In genomic region chr13:32309812-32310706, GRCh38 we compare ENCODE assay signal across 8 cellular contexts. TPM values are rescaled to one million over a fixed set of nuclear protein-coding genes. Genes with fewer than 3 reads are reported as not detected.
DNase-seq lines count a peak whose midpoint lies in the region; ATAC-seq and TF ChIP-seq lines count a peak whose summit lies in the region.

No MANE protein-coding gene starts in this region.

- TF ChIP-seq POLR2A in Peyer's patch (IDR thresholded peaks at IDR 0.05) (no peak), transverse colon (IDR thresholded peaks at IDR 0.05) (no peak)

- H3K36me3 ChIP-seq in CD8-positive, alpha-beta memory T cell (ENCODE audit: insufficient read depth, low read length) = no peaks in the 10 kb centered on the region
- H3K36me3 ChIP-seq in Peyer's patch (no peaks in the 10 kb centered on the region), colonic mucosa (no peaks in the 10 kb centered on the region), lung (ENCODE audit: control insufficient read depth in 2 of 2, insufficient read depth in 2 of 2, low read length in 2 of 2) (no peaks in the 10 kb centered on the region), transverse colon (no peaks in the 10 kb centered on the region)

- peak; percentile 77 for ATAC-seq in GM18867 (IDR thresholded peaks at IDR 0.05; ENCODE audit: unreplicated experiment)
- ATAC-seq in HG03354 (IDR thresholded peaks at IDR 0.05; ENCODE audit: poor library complexity, severe bottlenecking, unreplicated experiment) = peak; percentile 65
- peak; percentile 73 for ATAC-seq in lung (ENCODE audit: insufficient read depth, low FRiP score)

- H3K27ac Mint-ChIP-seq in CD8-positive, alpha-beta memory T cell = peak overlapping the region in 4 of 8 donors; percentile 23 to 32 (median 30)
- H3K27ac Mint-ChIP-seq in activated T-helper 2 cell treated with anti-CD3 and anti-CD28 coated beads, Interferon-gamma antibody, Interleukin-2, Interleukin-4, amounts not matched to agents 10 μg/mL and 5 μg/mL and 100 μg/mL, durations not matched to agents 14 hours and 24 hours and 36 hours = no peak overlapping the region

- no peaks in the 10 kb centered on the region for H3K9me3 ChIP-seq in CD8-positive, alpha-beta memory T cell (ENCODE audit: low read length)
- H3K9me3 ChIP-seq in Peyer's patch = no peaks in the 10 kb centered on the region
- H3K9me3 ChIP-seq in colonic mucosa = no peaks in the 10 kb centered on the region
- H3K9me3 ChIP-seq in lung (ENCODE audit: control insufficient read depth in 2 of 2, insufficient read depth in 1 of 2, low read length in 1 of 2) = no peaks in the 10 kb centered on the region
- no peaks in the 10 kb centered on the region for H3K9me3 ChIP-seq in transverse colon

- peak overlapping the region in 5 of 7 donors; percentile 7 to 37 (median 27) for H3K4me3 Mint-ChIP-seq in CD8-positive, alpha-beta memory T cell
- no peak overlapping the region for H3K4me3 Mint-ChIP-seq in activated T-helper 2 cell treated with anti-CD3 and anti-CD28 coated beads, Interferon-gamma antibody, Interleukin-2, Interleukin-4, amounts not matched to agents 10 μg/mL and 5 μg/mL and 100 μg/mL, durations not matched to agents 14 hours and 24 hours and 36 hours (ENCODE audit: low read depth)

- H3K9ac ChIP-seq in colonic mucosa (ENCODE audit: low read depth in 2 of 2, low read length in 2 of 2) = peak overlapping the region in 1 of 2 donors; percentile 9

- peak; percentile 58 to 93 (median 79) for TF ChIP-seq CTCF in Peyer's patch (IDR thresholded peaks at IDR 0.05)
- peak; percentile 70 for TF ChIP-seq CTCF in colonic mucosa (IDR thresholded peaks at IDR 0.05)
- TF ChIP-seq CTCF in lung (IDR thresholded peaks at IDR 0.05; ENCODE audit: control extremely low read depth, extremely low read depth) = peak; percentile 70
- TF ChIP-seq CTCF in transverse colon (IDR thresholded peaks at IDR 0.05) = peak; percentile 69 to 88 (median 72)

- DNase-seq in CD8-positive, alpha-beta memory T cell = peak in 2 of 5 donors; percentile 40 to 46
- DNase-seq in Peyer's patch (no peak), colonic mucosa (peak; percentile 30), lung (ENCODE audit: low spot score) (no peak), transverse colon (peak; percentile 12)
- DNase-seq in activated T-helper 2 cell treated with anti-CD3 and anti-CD28 coated beads, Interferon-gamma antibody, Interleukin-2, Interleukin-4, amounts not matched to agents 10 μg/mL and 5 μg/mL and 100 μg/mL, durations not matched to agents 14 hours and 24 hours and 36 hours (ENCODE audit: low spot score) = no peak

- H3K27me3 Mint-ChIP-seq in CD8-positive, alpha-beta memory T cell = peaks cover 4 to 5% of the 10 kb centered on the region in 2 donors
- H3K27me3 Mint-ChIP-seq in activated T-helper 2 cell treated with anti-CD3 and anti-CD28 coated beads, Interferon-gamma antibody, Interleukin-2, Interleukin-4, amounts not matched to agents 10 μg/mL and 5 μg/mL and 100 μg/mL, durations not matched to agents 14 hours and 24 hours and 36 hours (ENCODE audit: low read depth) = peaks cover 6% of the 10 kb centered on the region

- CTCF ChIA-PET in CD8-positive, alpha-beta memory T cell (lab: Charles Lee) = interaction anchor here (0.8 to 1.2 kb wide), 3 partner anchors 42 to 400 kb away, joined by 3 to 5 read pairs (median 3); no protein-coding TSS in a partner anchor

- H3K4me3 ChIP-seq in CD8-positive, alpha-beta memory T cell (ENCODE audit: low read length) = no peak overlapping the region
- H3K4me3 ChIP-seq in Peyer's patch = peak overlapping the region in 1 of 4 donors; percentile 33
- H3K4me3 ChIP-seq in colonic mucosa = no peak overlapping the region
- no peak overlapping the region for H3K4me3 ChIP-seq in lung
- H3K4me3 ChIP-seq in transverse colon = peak overlapping the region in 2 of 4 donors; percentile 2 to 40

- intact Hi-C loops in colonic mucosa (cut with DNase I) = loop anchor here (5.0 kb wide), 3 partner anchors 63 to 398 kb away; no protein-coding TSS in a partner anchor
- intact Hi-C loops in transverse colon (cut with DNase I; ENCODE audit: low total_unique reads) = loop anchor here (2.0 to 5.0 kb wide), 2 partner anchors 283 to 401 kb away; no protein-coding TSS in a partner anchor
- intact Hi-C loops in activated T-helper 2 cell treated with anti-CD3 and anti-CD28 coated beads, Interferon-gamma antibody, Interleukin-2, Interleukin-4, amounts not matched to agents 10 μg/mL and 5 μg/mL and 100 μg/mL, durations not matched to agents 14 hours and 24 hours and 36 hours (cut with micrococcal nuclease) = loop anchor here (1.0 to 10.0 kb wide), 4 partner anchors 64 to 400 kb away; no protein-coding TSS in a partner anchor

- H3K4me1 Mint-ChIP-seq in CD8-positive, alpha-beta memory T cell = peaks cover 14 to 27% (median 25%) of the 10 kb centered on the region in 3 donors
- peaks cover 30% of the 10 kb centered on the region for H3K4me1 Mint-ChIP-seq in activated T-helper 2 cell treated with anti-CD3 and anti-CD28 coated beads, Interferon-gamma antibody, Interleukin-2, Interleukin-4, amounts not matched to agents 10 μg/mL and 5 μg/mL and 100 μg/mL, durations not matched to agents 14 hours and 24 hours and 36 hours (ENCODE audit: low read depth)

- H3K27me3 ChIP-seq in CD8-positive, alpha-beta memory T cell (ENCODE audit: insufficient read depth, low read length, poor library complexity, severe bottlenecking) = no peaks in the 10 kb centered on the region
- no peaks in the 10 kb centered on the region for H3K27me3 ChIP-seq in Peyer's patch
- H3K27me3 ChIP-seq in colonic mucosa = no peaks in the 10 kb centered on the region
- no peaks in the 10 kb centered on the region for H3K27me3 ChIP-seq in lung (ENCODE audit: control insufficient read depth, insufficient read depth)
- no peaks in the 10 kb centered on the region for H3K27me3 ChIP-seq in transverse colon

- in situ Hi-C loops in transverse colon (cut with MboI; ENCODE audit: low pct_ligation_motif_present in 1 of 4, low pct_unique_long_range_greater_than_20kb in 1 of 4, low sequenced_read_pairs in 3 of 4) = loop anchor here (10.0 to 25.0 kb wide), 4 partner anchors 285 to 398 kb away; no protein-coding TSS in a partner anchor

- 32 to 37% methylated on average over 19 of the region's 19 CpGs for WGBS in lung, 2 donors
- 33 to 36% methylated on average over 14 to 19 of the region's 19 CpGs for WGBS in transverse colon (ENCODE audit: low coverage in 1 of 2), 2 donors

- H3K9me3 Mint-ChIP-seq in CD8-positive, alpha-beta memory T cell = no peaks in the 10 kb centered on the region
- H3K9me3 Mint-ChIP-seq in activated T-helper 2 cell treated with anti-CD3 and anti-CD28 coated beads, Interferon-gamma antibody, Interleukin-2, Interleukin-4, amounts not matched to agents 10 μg/mL and 5 μg/mL and 100 μg/mL, durations not matched to agents 14 hours and 24 hours and 36 hours = no peaks in the 10 kb centered on the region

- POLR2A ChIA-PET in CD8-positive, alpha-beta memory T cell (lab: Charles Lee) = no interaction called here

- peaks cover 0 to 4% (median 0%) of the 10 kb centered on the region in 3 donors for H3K36me3 Mint-ChIP-seq in CD8-positive, alpha-beta memory T cell
- no peaks in the 10 kb centered on the region for H3K36me3 Mint-ChIP-seq in activated T-helper 2 cell treated with anti-CD3 and anti-CD28 coated beads, Interferon-gamma antibody, Interleukin-2, Interleukin-4, amounts not matched to agents 10 μg/mL and 5 μg/mL and 100 μg/mL, durations not matched to agents 14 hours and 24 hours and 36 hours (ENCODE audit: low read depth)

- no peak for TF ChIP-seq EP300 in transverse colon (IDR thresholded peaks at IDR 0.05; ENCODE audit: low read depth)

- peaks cover 15% of the 10 kb centered on the region for H3K4me1 ChIP-seq in CD8-positive, alpha-beta memory T cell (ENCODE audit: insufficient read depth, low read length)
- H3K4me1 ChIP-seq in Peyer's patch (peaks cover 0 to under 1% (median 0%) of the 10 kb centered on the region in 4 donors), colonic mucosa (no peaks in the 10 kb centered on the region), lung (ENCODE audit: control insufficient read depth in 2 of 2, insufficient read depth in 2 of 2, low read length in 2 of 2) (peaks cover 0 to 2% of the 10 kb centered on the region in 2 donors), transverse colon (peaks cover 0 to 14% (median 8%) of the 10 kb centered on the region in 4 donors)

- H3K27ac ChIP-seq in CD8-positive, alpha-beta memory T cell (ENCODE audit: low read depth, low read length) = no peak overlapping the region
- H3K27ac ChIP-seq in Peyer's patch (peak overlapping the region in 1 of 4 donors; percentile 35), colonic mucosa (no peak overlapping the region), lung (ENCODE audit: low read depth in 1 of 2, low read length in 1 of 2) (peak overlapping the region in 1 of 2 donors; percentile 58), transverse colon (peak overlapping the region in 3 of 4 donors; percentile 23 to 43 (median 35))

RNA-seq across cellular contexts. Expression of gene ZAR1L, which starts 5.1 kb away (rescaled TPM):
- total RNA-seq in CD8-positive, alpha-beta memory T cell = not detected
- polyA plus RNA-seq in CD8-positive, alpha-beta memory T cell = not detected
- total RNA-seq in Peyer's patch (not detected), colonic mucosa (not detected), lung (not detected), transverse colon (not detected)
- polyA plus RNA-seq in lung = not detected
- total RNA-seq in activated T-helper 2 cell treated with anti-CD3 and anti-CD28 coated beads, Interferon-gamma antibody, Interleukin-2, Interleukin-4, amounts not matched to agents 10 μg/mL and 5 μg/mL and 100 μg/mL, durations not matched to agents 14 hours and 24 hours and 36 hours = not detected in 2 replicates

RNA-seq across cellular contexts. Expression of gene BRCA2, which starts 5.2 kb away (rescaled TPM):
- 10 to 100 TPM; 12.6 to 14.2 TPM for total RNA-seq in CD8-positive, alpha-beta memory T cell
- polyA plus RNA-seq in CD8-positive, alpha-beta memory T cell = 1.3 TPM
- total RNA-seq in Peyer's patch = 10 to 100 TPM in 1 of 4 donors, 1 to 10 TPM in 3; 1.7 to 12.4 (median 2.7) TPM
- 10 to 100 TPM in 1 of 2 donors, 1 to 10 TPM in 1; 4.8 to 12.1 TPM for total RNA-seq in colonic mucosa
- total RNA-seq in lung = 10 to 100 TPM in 1 of 2 donors, 1 to 10 TPM in 1; 3.7 to 12.8 TPM
- 1 to 10 TPM in 1 of 2 donors, under 1 TPM in 1; 0.85 to 1.1 TPM for polyA plus RNA-seq in lung
- 1 to 10 TPM in 3 of 4 donors, not detected in 1; 1.6 to 4.8 (median 2.4) TPM for total RNA-seq in transverse colon
- total RNA-seq in activated T-helper 2 cell treated with anti-CD3 and anti-CD28 coated beads, Interferon-gamma antibody, Interleukin-2, Interleukin-4, amounts not matched to agents 10 μg/mL and 5 μg/mL and 100 μg/mL, durations not matched to agents 14 hours and 24 hours and 36 hours = 18.6 and 19.4 TPM in 2 replicates

Comparison
In these comparisons a context has a peak if more than half of its experiments do, and no peak if none do; other contexts are left out.
1. DNase-seq: peak in colonic mucosa (single experiment) and transverse colon (single experiment); none in Peyer's patch (0 of 3), lung (single experiment) and activated T-helper 2 cell treated with anti-CD3 and anti-CD28 coated beads, Interferon-gamma antibody, Interleukin-2, Interleukin-4, amounts not matched to agents 10 μg/mL and 5 μg/mL and 100 μg/mL, durations not matched to agents 14 hours and 24 hours and 36 hours (single experiment).
2. H3K27ac ChIP-seq: peak in transverse colon (3 of 4); none in CD8-positive, alpha-beta memory T cell (single experiment) and colonic mucosa (single experiment).
3. Peak in every context shown above with its lines, with median percentiles within 50 percentile points of each other: ATAC-seq and CTCF ChIP-seq.